ENCODE assay signal across 8 cellular contexts in genomic region chr1:114345930-114346479, GRCh38.
DNase-seq lines count a peak whose midpoint lies in the region; ATAC-seq and TF ChIP-seq lines count a peak whose summit lies in the region.

No MANE protein-coding gene starts in this region.

- peak overlapping the region; percentile 83 to 88 (median 85) for H3K4me3 Mint-ChIP-seq in T-cell

- TF ChIP-seq CTCF in esophagus squamous epithelium (IDR thresholded peaks at IDR 0.05) (no peak), neural cell (IDR thresholded peaks at IDR 0.05; ENCODE audit: poor library complexity, severe bottlenecking) (no peak), GM20000 (IDR thresholded peaks at IDR 0.05; ENCODE audit: extremely low read depth, missing control alignments) (no peak)

- H3F3A ChIP-seq in neural cell (ENCODE audit: insufficient read depth, low read length, poor library complexity, severe bottlenecking): no peaks in the 10 kb centered on the region

- no peaks in the 10 kb centered on the region for H3K9me2 ChIP-seq in neural cell (ENCODE audit: insufficient read depth, low read length)

- peak overlapping the region; percentile 72 for H2AFZ ChIP-seq in ACC112 (ENCODE audit: low read length, unreplicated experiment)
- peak overlapping the region; percentile 62 for H2AFZ ChIP-seq in neural cell (ENCODE audit: low read depth, low read length)

- H3K27me3 ChIP-seq in ACC112 (ENCODE audit: insufficient read depth, low read length): peaks cover 21% of the 10 kb centered on the region
- H3K27me3 ChIP-seq in esophagus squamous epithelium: no peaks in the 10 kb centered on the region
- H3K27me3 ChIP-seq in neural cell (ENCODE audit: insufficient read depth, low read depth, low read length): no peaks in the 10 kb centered on the region

- H4K20me1 ChIP-seq in neural cell (ENCODE audit: insufficient read depth): no peaks in the 10 kb centered on the region

- peak overlapping the region; percentile 90 to 92 for H3K27ac Mint-ChIP-seq in T-cell

- no peak for TF ChIP-seq EP300 in neural cell (conservative IDR thresholded peaks at IDR 0.05; ENCODE audit: poor library complexity, severe bottlenecking)

- peak overlapping the region; percentile 84 for H3K4me3 ChIP-seq in ACC112 (ENCODE audit: low read depth, low read length)
- peak overlapping the region; percentile 32 to 73 (median 59) for H3K4me3 ChIP-seq in esophagus squamous epithelium
- peak overlapping the region; percentile 62 for H3K4me3 ChIP-seq in neural cell (ENCODE audit: low read length)

- 13 to 16% methylated on average over 5 to 21 of the region's 24 CpGs for WGBS in esophagus squamous epithelium, 2 donors

- H3K79me2 ChIP-seq in ACC112 (ENCODE audit: control insufficient read depth, insufficient read depth, low read length, unreplicated experiment): no peaks in the 10 kb centered on the region
- no peaks in the 10 kb centered on the region for H3K79me2 ChIP-seq in neural cell (replicated peaks; ENCODE audit: insufficient read depth, low read length)

- POLR2A ChIA-PET in T-cell (lab: Charles Lee): interaction anchor here in 1 of 2 donors (0.5 kb wide), 1 partner anchor 54 kb away, joined by 5 read pairs; no protein-coding TSS in a partner anchor

- H3K27ac ChIP-seq in ACC112 (ENCODE audit: low read depth, low read length) (no peak overlapping the region), esophagus squamous epithelium (peak overlapping the region; percentile 73 to 90 (median 88)), neural cell (ENCODE audit: low read length) (no peak overlapping the region)

- no peak overlapping the region for H3K4me2 ChIP-seq in neural cell (ENCODE audit: low read length)

- H3K27me3 Mint-ChIP-seq in T-cell: peaks cover 0 to 2% of the 10 kb centered on the region in 2 donors

- peak; percentile 20 for ATAC-seq in GM18873 (IDR thresholded peaks at IDR 0.05; ENCODE audit: low FRiP score, unreplicated experiment)
- ATAC-seq in HG03103 (IDR thresholded peaks at IDR 0.05; ENCODE audit: low read depth, unreplicated experiment): peak; percentile 27
- ATAC-seq in T-cell (replicated peaks in 1 of 4): peak in 3 of 4 experiments; percentile 7 to 26 (median 8)

- H3K9me3 Mint-ChIP-seq in T-cell: peaks cover 0 to 4% (median 0%) of the 10 kb centered on the region in 3 donors

- TF ChIP-seq RAD21 in neural cell (conservative IDR thresholded peaks at IDR 0.05): no peak

- H3K36me3 ChIP-seq in ACC112 (ENCODE audit: insufficient read depth, low read length) (no peaks in the 10 kb centered on the region), esophagus squamous epithelium (no peaks in the 10 kb centered on the region), neural cell (ENCODE audit: insufficient read depth, low read length) (no peaks in the 10 kb centered on the region)

- peaks cover 34 to 47% (median 41%) of the 10 kb centered on the region in 3 donors for H3K4me1 Mint-ChIP-seq in T-cell

- peak in 1 of 34 experiments; percentile 1 for DNase-seq in T-cell
- no peak for DNase-seq in esophagus squamous epithelium (lab: John Stamatoyannopoulos, UW)
- no peak for DNase-seq in SHP77 treated with DMSO at 0.1 percent for 48 hours (lab: John Stamatoyannopoulos, UW)
- no peak for DNase-seq in GM20000 (ENCODE audit: low spot score)

- CTCF ChIA-PET in T-cell (lab: Charles Lee): interaction anchor here (0.6 to 2.7 kb wide), 10 partner anchors 11 to 433 kb away, joined by 3 to 18 read pairs (median 4); partner anchors contain the start of gene BCAS2 (in 1 of the 2)

- H3K9me3 ChIP-seq in esophagus squamous epithelium (no peaks in the 10 kb centered on the region), neural cell (ENCODE audit: low read length) (no peaks in the 10 kb centered on the region)

- H3K9ac ChIP-seq in neural cell (ENCODE audit: low read length): peak overlapping the region; percentile 37

- intact Hi-C loops in esophagus squamous epithelium (cut with DNase I): loop anchor here (5.0 kb wide), 1 partner anchor 236 kb away; the partner anchor contains the start of gene BCAS2

- no peaks in the 10 kb centered on the region for H3K36me3 Mint-ChIP-seq in T-cell

- peaks cover 7% of the 10 kb centered on the region for H3K4me1 ChIP-seq in ACC112 (ENCODE audit: control insufficient read depth, insufficient read depth, low read length, unreplicated experiment)
- H3K4me1 ChIP-seq in esophagus squamous epithelium: peaks cover 4 to 32% (median 10%) of the 10 kb centered on the region in 3 donors

- no peak for TF ChIP-seq POLR2A in esophagus squamous epithelium (IDR thresholded peaks at IDR 0.05)

TF ChIP-seq in neural cell, 6 proteins besides CTCF, POLR2A, EP300 and RAD21:
- TF ChIP-seq TAF1 (IDR thresholded peaks at IDR 0.05; ENCODE audit: low read depth) (no peak), EZH2 (IDR thresholded peaks at IDR 0.05; ENCODE audit: borderline replicate concordance, insufficient read depth, low read length, poor library complexity, severe bottlenecking) (no peak), MXI1 (conservative IDR thresholded peaks at IDR 0.05; ENCODE audit: poor library complexity, severe bottlenecking) (no peak), REST (IDR thresholded peaks at IDR 0.05; ENCODE audit: borderline replicate concordance) (no peak), SMC3 (conservative IDR thresholded peaks at IDR 0.05; ENCODE audit: poor library complexity) (no peak), POLR2AphosphoS5 (IDR thresholded peaks at IDR 0.05) (no peak)

Comparison
In these comparisons a context has a peak if more than half of its experiments do, and no peak if none do; other contexts are left out.
1. H3K27ac ChIP-seq: peak in esophagus squamous epithelium (4 of 4); none in ACC112 (single experiment) and neural cell (single experiment).
2. Peak in every context shown above with its lines, with median percentiles within 50 percentile points of each other: H3K4me3 ChIP-seq and ATAC-seq.